ENCODE assay signal across 2 cellular contexts in genomic region chr4:139511320-139511719, GRCh38.
TF ChIP-seq lines count a peak whose summit lies in the region.

No MANE protein-coding gene starts in this region.

TF ChIP-seq in SK-N-SH treated with all-trans-retinoic acid at 6 μM for 48 hours, 23 proteins besides CTCF, POLR2A, EP300 and RAD21:
- no peak for TF ChIP-seq SNAI2 (CRISPR knock-in tag; IDR thresholded peaks at IDR 0.05)
- TF ChIP-seq BACH2 (CRISPR knock-in tag; IDR thresholded peaks at IDR 0.05; ENCODE audit: borderline replicate concordance): no peak
- TF ChIP-seq ZNF70 (CRISPR knock-in tag; IDR thresholded peaks at IDR 0.05): no peak
- TF ChIP-seq ZFP30 (CRISPR knock-in tag; IDR thresholded peaks at IDR 0.05): no peak
- TF ChIP-seq TOX (CRISPR knock-in tag; IDR thresholded peaks at IDR 0.05; ENCODE audit: borderline replicate concordance): no peak
- TF ChIP-seq CSDC2 (CRISPR knock-in tag; IDR thresholded peaks at IDR 0.05): no peak
- TF ChIP-seq ZC3H10 (CRISPR knock-in tag; IDR thresholded peaks at IDR 0.05): no peak
- TF ChIP-seq ZNF565 (CRISPR knock-in tag; conservative IDR thresholded peaks at IDR 0.05; ENCODE audit: low read depth): no peak
- TF ChIP-seq ESRRG (CRISPR knock-in tag; IDR thresholded peaks at IDR 0.05): no peak
- TF ChIP-seq ZFP3 (CRISPR knock-in tag; IDR thresholded peaks at IDR 0.05): no peak
- no peak for TF ChIP-seq TCF4 (CRISPR knock-in tag; IDR thresholded peaks at IDR 0.05; ENCODE audit: borderline replicate concordance)
- TF ChIP-seq GLIS3 (CRISPR knock-in tag; IDR thresholded peaks at IDR 0.05): no peak
- TF ChIP-seq, protein P1, sequence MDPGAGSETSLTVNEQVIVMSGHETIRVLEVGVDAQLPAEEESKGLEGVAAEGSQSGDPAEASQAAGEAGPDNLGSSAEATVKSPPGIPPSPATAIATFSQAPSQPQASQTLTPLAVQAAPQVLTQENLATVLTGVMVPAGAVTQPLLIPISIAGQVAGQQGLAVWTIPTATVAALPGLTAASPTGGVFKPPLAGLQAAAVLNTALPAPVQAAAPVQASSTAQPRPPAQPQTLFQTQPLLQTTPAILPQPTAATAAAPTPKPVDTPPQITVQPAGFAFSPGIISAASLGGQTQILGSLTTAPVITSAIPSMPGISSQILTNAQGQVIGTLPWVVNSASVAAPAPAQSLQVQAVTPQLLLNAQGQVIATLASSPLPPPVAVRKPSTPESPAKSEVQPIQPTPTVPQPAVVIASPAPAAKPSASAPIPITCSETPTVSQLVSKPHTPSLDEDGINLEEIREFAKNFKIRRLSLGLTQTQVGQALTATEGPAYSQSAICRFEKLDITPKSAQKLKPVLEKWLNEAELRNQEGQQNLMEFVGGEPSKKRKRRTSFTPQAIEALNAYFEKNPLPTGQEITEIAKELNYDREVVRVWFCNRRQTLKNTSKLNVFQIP (CRISPR knock-in tag; IDR thresholded peaks at IDR 0.05; ENCODE audit: borderline replicate concordance, low read depth): no peak

TF ChIP-seq in SK-N-SH, 30 proteins besides CTCF, POLR2A, EP300 and RAD21:
- TF ChIP-seq JUND (IDR thresholded peaks at IDR 0.05): no peak
- TF ChIP-seq ELF1 (IDR thresholded peaks at IDR 0.05): no peak
- TF ChIP-seq, protein P2, sequence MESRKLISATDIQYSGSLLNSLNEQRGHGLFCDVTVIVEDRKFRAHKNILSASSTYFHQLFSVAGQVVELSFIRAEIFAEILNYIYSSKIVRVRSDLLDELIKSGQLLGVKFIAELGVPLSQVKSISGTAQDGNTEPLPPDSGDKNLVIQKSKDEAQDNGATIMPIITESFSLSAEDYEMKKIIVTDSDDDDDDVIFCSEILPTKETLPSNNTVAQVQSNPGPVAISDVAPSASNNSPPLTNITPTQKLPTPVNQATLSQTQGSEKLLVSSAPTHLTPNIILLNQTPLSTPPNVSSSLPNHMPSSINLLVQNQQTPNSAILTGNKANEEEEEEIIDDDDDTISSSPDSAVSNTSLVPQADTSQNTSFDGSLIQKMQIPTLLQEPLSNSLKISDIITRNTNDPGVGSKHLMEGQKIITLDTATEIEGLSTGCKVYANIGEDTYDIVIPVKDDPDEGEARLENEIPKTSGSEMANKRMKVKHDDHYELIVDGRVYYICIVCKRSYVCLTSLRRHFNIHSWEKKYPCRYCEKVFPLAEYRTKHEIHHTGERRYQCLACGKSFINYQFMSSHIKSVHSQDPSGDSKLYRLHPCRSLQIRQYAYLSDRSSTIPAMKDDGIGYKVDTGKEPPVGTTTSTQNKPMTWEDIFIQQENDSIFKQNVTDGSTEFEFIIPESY (IDR thresholded peaks at IDR 0.05; ENCODE audit: borderline replicate concordance, low read depth): no peak
- no peak for TF ChIP-seq POLR2AphosphoS5 (IDR thresholded peaks at IDR 0.05; ENCODE audit: low read depth, low read length)
- TF ChIP-seq EZH2phosphoT487 (IDR thresholded peaks at IDR 0.05; ENCODE audit: borderline replicate concordance, low read depth): no peak
- no peak for TF ChIP-seq TAF1 (IDR thresholded peaks at IDR 0.05; ENCODE audit: borderline replicate concordance, low read depth, low read length)
- TF ChIP-seq, protein P3, sequence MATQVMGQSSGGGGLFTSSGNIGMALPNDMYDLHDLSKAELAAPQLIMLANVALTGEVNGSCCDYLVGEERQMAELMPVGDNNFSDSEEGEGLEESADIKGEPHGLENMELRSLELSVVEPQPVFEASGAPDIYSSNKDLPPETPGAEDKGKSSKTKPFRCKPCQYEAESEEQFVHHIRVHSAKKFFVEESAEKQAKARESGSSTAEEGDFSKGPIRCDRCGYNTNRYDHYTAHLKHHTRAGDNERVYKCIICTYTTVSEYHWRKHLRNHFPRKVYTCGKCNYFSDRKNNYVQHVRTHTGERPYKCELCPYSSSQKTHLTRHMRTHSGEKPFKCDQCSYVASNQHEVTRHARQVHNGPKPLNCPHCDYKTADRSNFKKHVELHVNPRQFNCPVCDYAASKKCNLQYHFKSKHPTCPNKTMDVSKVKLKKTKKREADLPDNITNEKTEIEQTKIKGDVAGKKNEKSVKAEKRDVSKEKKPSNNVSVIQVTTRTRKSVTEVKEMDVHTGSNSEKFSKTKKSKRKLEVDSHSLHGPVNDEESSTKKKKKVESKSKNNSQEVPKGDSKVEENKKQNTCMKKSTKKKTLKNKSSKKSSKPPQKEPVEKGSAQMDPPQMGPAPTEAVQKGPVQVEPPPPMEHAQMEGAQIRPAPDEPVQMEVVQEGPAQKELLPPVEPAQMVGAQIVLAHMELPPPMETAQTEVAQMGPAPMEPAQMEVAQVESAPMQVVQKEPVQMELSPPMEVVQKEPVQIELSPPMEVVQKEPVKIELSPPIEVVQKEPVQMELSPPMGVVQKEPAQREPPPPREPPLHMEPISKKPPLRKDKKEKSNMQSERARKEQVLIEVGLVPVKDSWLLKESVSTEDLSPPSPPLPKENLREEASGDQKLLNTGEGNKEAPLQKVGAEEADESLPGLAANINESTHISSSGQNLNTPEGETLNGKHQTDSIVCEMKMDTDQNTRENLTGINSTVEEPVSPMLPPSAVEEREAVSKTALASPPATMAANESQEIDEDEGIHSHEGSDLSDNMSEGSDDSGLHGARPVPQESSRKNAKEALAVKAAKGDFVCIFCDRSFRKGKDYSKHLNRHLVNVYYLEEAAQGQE (IDR thresholded peaks at IDR 0.05; ENCODE audit: low read depth, low read length): no peak
- no peak for TF ChIP-seq TCF12 (IDR thresholded peaks at IDR 0.05)
- TF ChIP-seq GABPA (IDR thresholded peaks at IDR 0.05; ENCODE audit: low read depth): no peak
- TF ChIP-seq RXRA (IDR thresholded peaks at IDR 0.05; ENCODE audit: borderline replicate concordance, low read depth): no peak
- TF ChIP-seq PBX3 (IDR thresholded peaks at IDR 0.05): no peak
- TF ChIP-seq RCOR1 (IDR thresholded peaks at IDR 0.05; ENCODE audit: low read length): no peak
- TF ChIP-seq GATA2 (CRISPR knock-in tag; IDR thresholded peaks at IDR 0.05): no peak
- no peak for TF ChIP-seq MXI1 (IDR thresholded peaks at IDR 0.05; ENCODE audit: low read depth, low read length)
- no peak for TF ChIP-seq IRF3 (IDR thresholded peaks at IDR 0.05; ENCODE audit: low read depth, low read length)
- TF ChIP-seq, protein P4, sequence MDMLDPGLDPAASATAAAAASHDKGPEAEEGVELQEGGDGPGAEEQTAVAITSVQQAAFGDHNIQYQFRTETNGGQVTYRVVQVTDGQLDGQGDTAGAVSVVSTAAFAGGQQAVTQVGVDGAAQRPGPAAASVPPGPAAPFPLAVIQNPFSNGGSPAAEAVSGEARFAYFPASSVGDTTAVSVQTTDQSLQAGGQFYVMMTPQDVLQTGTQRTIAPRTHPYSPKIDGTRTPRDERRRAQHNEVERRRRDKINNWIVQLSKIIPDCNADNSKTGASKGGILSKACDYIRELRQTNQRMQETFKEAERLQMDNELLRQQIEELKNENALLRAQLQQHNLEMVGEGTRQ (IDR thresholded peaks at IDR 0.05; ENCODE audit: borderline replicate concordance, low read depth, low read length): no peak
